1 cellular context compared by ENCODE assay signal in the genomic region with DNA sequence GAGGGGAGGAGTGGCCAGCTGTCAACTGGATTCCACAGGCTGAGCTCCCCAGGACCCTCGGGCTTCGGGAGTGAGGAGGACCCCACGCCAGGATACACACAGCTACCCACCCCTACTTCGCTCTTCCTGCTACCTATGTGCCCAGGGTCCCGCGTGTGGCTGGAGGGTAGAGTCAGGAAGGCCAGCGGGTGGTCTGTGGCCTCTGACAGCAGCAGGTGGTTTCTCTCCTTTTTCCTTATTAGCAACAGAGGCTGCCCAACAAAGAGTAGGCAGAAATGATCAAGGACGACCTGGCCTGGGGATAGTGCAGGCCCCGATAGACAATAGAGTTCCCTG.
TF ChIP-seq lines count a peak whose summit lies in the region.

No MANE protein-coding gene starts in this region.

TF ChIP-seq in GM23338, 12 proteins besides CTCF, POLR2A, EP300 and RAD21 (continued from another document):
- TF ChIP-seq, protein P1, sequence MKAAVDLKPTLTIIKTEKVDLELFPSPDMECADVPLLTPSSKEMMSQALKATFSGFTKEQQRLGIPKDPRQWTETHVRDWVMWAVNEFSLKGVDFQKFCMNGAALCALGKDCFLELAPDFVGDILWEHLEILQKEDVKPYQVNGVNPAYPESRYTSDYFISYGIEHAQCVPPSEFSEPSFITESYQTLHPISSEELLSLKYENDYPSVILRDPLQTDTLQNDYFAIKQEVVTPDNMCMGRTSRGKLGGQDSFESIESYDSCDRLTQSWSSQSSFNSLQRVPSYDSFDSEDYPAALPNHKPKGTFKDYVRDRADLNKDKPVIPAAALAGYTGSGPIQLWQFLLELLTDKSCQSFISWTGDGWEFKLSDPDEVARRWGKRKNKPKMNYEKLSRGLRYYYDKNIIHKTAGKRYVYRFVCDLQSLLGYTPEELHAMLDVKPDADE (IDR thresholded peaks at IDR 0.05): no peak
- TF ChIP-seq ZNF114 (CRISPR knock-in tag; IDR thresholded peaks at IDR 0.05) (no peak), JUNB (IDR thresholded peaks at IDR 0.05; ENCODE audit: unreplicated experiment) (no peak)
TF ChIP-seq in GM23338: peak in this region for 1.
